ENCODE assay signal across 7 cellular contexts in genomic region chr2:48107326-48107925, GRCh38.
DNase-seq lines count a peak whose midpoint lies in the region; ATAC-seq, FAIRE-seq and TF ChIP-seq lines count a peak whose summit lies in the region.

No MANE protein-coding gene starts in this region.

- H3K9me3 ChIP-seq in Panc1 (ENCODE audit: control insufficient read depth, insufficient read depth, low read depth, low read length) = no peaks in the 10 kb centered on the region
- no peaks in the 10 kb centered on the region for H3K9me3 ChIP-seq in skeletal muscle tissue (ENCODE audit: control insufficient read depth in 3 of 3, low read length in 3 of 3)

- TF ChIP-seq POLR2A in H54 (IDR thresholded peaks at IDR 0.05; ENCODE audit: low read depth, low read length) = no peak

- H3K27me3 ChIP-seq in Panc1 (ENCODE audit: control insufficient read depth, insufficient read depth, low read length) (no peaks in the 10 kb centered on the region), skeletal muscle tissue (ENCODE audit: control insufficient read depth in 3 of 3, insufficient read depth in 3 of 3, low read length in 3 of 3) (no peaks in the 10 kb centered on the region)

- H3K27ac ChIP-seq in Panc1 (ENCODE audit: low read length) (peak overlapping the region; percentile 60), epithelial cell of prostate (peak overlapping the region; percentile 99), skeletal muscle tissue (ENCODE audit: low read depth, low read length) (peak overlapping the region; percentile 67)

- TF ChIP-seq CTCF in Panc1 (IDR thresholded peaks at IDR 0.05) (no peak), GM10266 (IDR thresholded peaks at IDR 0.05; ENCODE audit: control insufficient read depth, insufficient read depth, low read depth, missing control alignments) (no peak)

- POLR2A ChIA-PET in Panc1 (lab: Charles Lee) = no interaction called here

- CTCF ChIA-PET in Panc1 (lab: Charles Lee) = interaction anchor here (0.6 kb wide), 1 partner anchor 118 kb away, joined by 4 read pairs; no protein-coding TSS in a partner anchor

- peak overlapping the region in 1 of 2 experiments; percentile 42; a peak in 1 of 4 replicates for H3K4me3 ChIP-seq in Panc1 (ENCODE audit: low read depth in 2 of 2, low read length in 2 of 2)
- H3K4me3 ChIP-seq in skeletal muscle tissue (ENCODE audit: low read length in 3 of 3) = peak overlapping the region in 1 of 3 donors; percentile 71

- intact Hi-C loops in Panc1 (cut with micrococcal nuclease; ENCODE audit: unreplicated experiment) = loop anchor here (2.0 kb wide), 1 partner anchor 201 kb away; the partner anchor contains the start of gene FBXO11

- H3K4me1 ChIP-seq in Panc1 (ENCODE audit: control insufficient read depth, insufficient read depth, low read length) (peaks cover 24% of the 10 kb centered on the region), skeletal muscle tissue (ENCODE audit: control insufficient read depth in 3 of 3, insufficient read depth in 3 of 3, low read length in 3 of 3) (peaks cover 10 to 21% (median 19%) of the 10 kb centered on the region in 3 donors)

- H3K9ac ChIP-seq in skeletal muscle tissue (ENCODE audit: low read depth in 1 of 3, low read length in 3 of 3) = no peak overlapping the region

- ATAC-seq in Panc1 = no peak

- no peaks in the 10 kb centered on the region for H3K36me3 ChIP-seq in Panc1 (ENCODE audit: control insufficient read depth, insufficient read depth, low read length)
- H3K36me3 ChIP-seq in skeletal muscle tissue (ENCODE audit: control insufficient read depth in 3 of 3, insufficient read depth in 3 of 3, low read length in 3 of 3) = no peaks in the 10 kb centered on the region

- no TSS peak for BruUV-seq in Panc1 (replicated peaks; lab: Mats Ljungman, UMichigan)

- FAIRE-seq in H54 (lab: Jason Lieb, UNC) = peak; percentile 84

- in situ Hi-C loops in Panc1 (cut with HindIII; ENCODE audit: low pct_unique_long_range_greater_than_20kb, low sequenced_read_pairs) = no loop called here

- DNase-seq in H54 (ENCODE audit: insufficient read length, low spot score) (peak; percentile 23), Panc1 (ENCODE audit: low read depth, low spot score) (peak; percentile 17), epithelial cell of prostate (ENCODE audit: low read depth, low spot score) (peak; percentile 52), GM10266 (ENCODE audit: extremely low spot score) (no peak), NCI-H1105 treated with DMSO at 0.1 percent for 48 hours (lab: John Stamatoyannopoulos, UW) (no peak), NCI-H2107 (lab: John Stamatoyannopoulos, UW) (no peak)

Comparison
In these comparisons a context has a peak if more than half of its experiments do, and no peak if none do; other contexts are left out.
1. DNase-seq: peak in H54 (single experiment), Panc1 (single experiment) and epithelial cell of prostate (single experiment); none in GM10266 (single experiment), NCI-H1105 treated with DMSO at 0.1 percent for 48 hours (single experiment) and NCI-H2107 (single experiment).
2. Peak in every context shown above with its lines, with median percentiles within 50 percentile points of each other: H3K27ac ChIP-seq.